In the genomic region with DNA sequence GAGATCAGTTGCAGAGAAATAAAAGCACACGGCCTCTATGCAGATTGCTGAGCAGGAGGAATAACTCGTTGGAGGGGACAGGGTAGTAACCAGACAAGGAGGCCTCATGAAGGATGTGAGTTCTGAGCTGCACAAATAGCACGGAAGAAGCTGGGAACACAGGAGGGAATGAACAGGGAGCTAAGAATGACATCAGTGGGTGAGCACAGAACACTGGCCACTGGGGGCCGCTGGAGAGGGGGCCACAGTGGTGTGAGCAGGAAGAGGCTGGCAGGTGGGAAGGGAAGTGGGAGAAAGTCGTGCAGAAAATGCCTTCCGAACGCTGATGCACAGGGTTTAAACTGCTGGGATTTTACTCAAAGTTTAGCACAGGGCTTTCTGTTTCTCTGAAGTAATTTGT, we compare ENCODE assay signal across 1 cellular context.
TF ChIP-seq lines count a peak whose summit lies in the region.

No MANE protein-coding gene starts in this region.

TF ChIP-seq in K562, 482 proteins besides CTCF, POLR2A, EP300 and RAD21 (continued from another document):
- no peak for TF ChIP-seq HNRNPUL1 (IDR thresholded peaks at IDR 0.05; ENCODE audit: low read length)
- TF ChIP-seq, protein P1, sequence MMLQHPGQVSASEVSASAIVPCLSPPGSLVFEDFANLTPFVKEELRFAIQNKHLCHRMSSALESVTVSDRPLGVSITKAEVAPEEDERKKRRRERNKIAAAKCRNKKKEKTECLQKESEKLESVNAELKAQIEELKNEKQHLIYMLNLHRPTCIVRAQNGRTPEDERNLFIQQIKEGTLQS (IDR thresholded peaks at IDR 0.05), result no peak
- TF ChIP-seq, protein P1 (CRISPR knock-in tag; conservative IDR thresholded peaks at IDR 0.05), result no peak
- TF ChIP-seq, protein P2, sequence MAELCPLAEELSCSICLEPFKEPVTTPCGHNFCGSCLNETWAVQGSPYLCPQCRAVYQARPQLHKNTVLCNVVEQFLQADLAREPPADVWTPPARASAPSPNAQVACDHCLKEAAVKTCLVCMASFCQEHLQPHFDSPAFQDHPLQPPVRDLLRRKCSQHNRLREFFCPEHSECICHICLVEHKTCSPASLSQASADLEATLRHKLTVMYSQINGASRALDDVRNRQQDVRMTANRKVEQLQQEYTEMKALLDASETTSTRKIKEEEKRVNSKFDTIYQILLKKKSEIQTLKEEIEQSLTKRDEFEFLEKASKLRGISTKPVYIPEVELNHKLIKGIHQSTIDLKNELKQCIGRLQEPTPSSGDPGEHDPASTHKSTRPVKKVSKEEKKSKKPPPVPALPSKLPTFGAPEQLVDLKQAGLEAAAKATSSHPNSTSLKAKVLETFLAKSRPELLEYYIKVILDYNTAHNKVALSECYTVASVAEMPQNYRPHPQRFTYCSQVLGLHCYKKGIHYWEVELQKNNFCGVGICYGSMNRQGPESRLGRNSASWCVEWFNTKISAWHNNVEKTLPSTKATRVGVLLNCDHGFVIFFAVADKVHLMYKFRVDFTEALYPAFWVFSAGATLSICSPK (IDR thresholded peaks at IDR 0.05; ENCODE audit: borderline replicate concordance), result no peak
- no peak for TF ChIP-seq HDAC1 (IDR thresholded peaks at IDR 0.05)
